In the genomic region with DNA sequence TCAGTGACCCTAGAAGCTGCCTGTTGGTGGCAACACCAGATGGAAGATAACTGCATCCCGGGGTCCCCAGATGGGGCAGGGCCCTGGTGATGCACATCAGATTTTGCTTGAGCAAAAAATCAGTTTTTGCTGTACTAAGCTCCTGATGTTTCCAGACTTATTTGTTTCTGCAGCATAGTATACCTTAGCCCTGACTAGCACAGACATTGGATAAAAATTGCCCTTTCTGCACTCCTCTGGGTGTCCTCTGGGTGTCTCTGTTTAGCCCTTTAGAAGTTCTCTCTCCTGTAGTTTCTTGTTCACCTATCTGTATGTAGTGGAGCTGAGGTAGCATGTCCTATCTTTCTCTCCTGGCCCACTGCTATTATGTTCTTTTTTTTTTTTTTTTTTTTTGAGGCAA, we compare ENCODE assay signal across 9 cellular contexts. TPM values are rescaled to one million over a fixed set of nuclear protein-coding genes. Genes with fewer than 3 reads are reported as not detected.
DNase-seq lines count a peak whose midpoint lies in the region; ATAC-seq, FAIRE-seq and TF ChIP-seq lines count a peak whose summit lies in the region.
"Had no signal": no experiment of that assay in that cellular context is flagged by ENCODE, and none has a peak within 500 bp of the region (broad histone marks: within the 10 kb centered on the region; RNA-seq: fewer than 3 reads in every experiment).

No MANE protein-coding gene starts in this region.

- H3K4me3 ChIP-seq in cardiac fibroblast (replicated peaks in 1 of 2; ENCODE audit: low read depth in 2 of 2, low read length in 2 of 2) (no peak overlapping the region), MG63 (no peak overlapping the region), heart right ventricle (no peak overlapping the region)

- 75 to 88% methylated on average over 1 of the region's 1 CpG for WGBS in heart right ventricle, 2 donors

- no peak overlapping the region for H3K27ac ChIP-seq in heart right ventricle

- H3K9me3 Mint-ChIP-seq in type B pancreatic cell, result no peaks in the 10 kb centered on the region
- H3K9me3 Mint-ChIP-seq: dendritic cell treated with granulocyte-macrophage colony-stimulating factor and Interleukin-4, amounts not matched to agents 40 ng/mL and 50 ng/mL, for 4 days had no signal

- peaks cover 30% of the 10 kb centered on the region for H3K27me3 Mint-ChIP-seq in type B pancreatic cell

- TF ChIP-seq CTCF in AG09319 (IDR thresholded peaks at IDR 0.05; ENCODE audit: low read depth, low read length), result peak; percentile 16
- peak; percentile 44 for TF ChIP-seq CTCF in cardiac fibroblast (IDR thresholded peaks at IDR 0.05; ENCODE audit: low read depth, low read length)
- TF ChIP-seq CTCF in type B pancreatic cell (conservative IDR thresholded peaks at IDR 0.05), result peak; percentile 58
- TF ChIP-seq CTCF in heart right ventricle (IDR thresholded peaks at IDR 0.05), result peak in 2 of 9 donors; percentile 15 to 34

- no peaks in the 10 kb centered on the region for H3K36me3 ChIP-seq in MG63
- no peaks in the 10 kb centered on the region for H3K36me3 ChIP-seq in heart right ventricle

- no peak for DNase-seq in AG09319 (ENCODE audit: extremely low read depth, low read depth)
- peak; percentile 25 for DNase-seq in GM18507 (ENCODE audit: extremely low spot score, insufficient read length, low read depth)
- DNase-seq in NCI-H69 (lab: John Stamatoyannopoulos, UW), result peak; percentile 43
- DNase-seq in cardiac fibroblast (ENCODE audit: low read depth in 2 of 2), result peak; percentile 30 to 39
- no peak for DNase-seq in type B pancreatic cell (ENCODE audit: extremely low spot score, unreplicated experiment)
- no peak for DNase-seq in MG63
- DNase-seq in heart right ventricle, result no peak

- peaks cover 0 to 11% (median 8%) of the 10 kb centered on the region in 9 donors for H3K4me1 ChIP-seq in heart right ventricle

- FAIRE-seq in GM18507 (lab: Jason Lieb, UNC), result peak; percentile 71

- H3K36me3 Mint-ChIP-seq in type B pancreatic cell, result no peaks in the 10 kb centered on the region

- ATAC-seq in GM21576 (IDR thresholded peaks at IDR 0.05; ENCODE audit: unreplicated experiment) (no peak), heart right ventricle (no peak)

- intact Hi-C loops in heart right ventricle (cut with DNase I), result loop anchor here in 1 of 10 donors (10.0 kb wide), 1 partner anchor 148 kb away; no protein-coding TSS in a partner anchor

- peaks cover 8% of the 10 kb centered on the region for H3K4me1 Mint-ChIP-seq in type B pancreatic cell (ENCODE audit: unreplicated experiment)

- no peak overlapping the region for H3K4me3 Mint-ChIP-seq in type B pancreatic cell
- H3K4me3 Mint-ChIP-seq: dendritic cell treated with granulocyte-macrophage colony-stimulating factor and Interleukin-4, amounts not matched to agents 40 ng/mL and 50 ng/mL, for 4 days had no signal

- H3K9me3 ChIP-seq in MG63 (peaks cover 2% of the 10 kb centered on the region; the same call in 1 of the 2 replicates), heart right ventricle (no peaks in the 10 kb centered on the region)

- H3K27me3 ChIP-seq in MG63 (peaks cover 4% of the 10 kb centered on the region; the same call in 1 of the 2 replicates), heart right ventricle (peaks cover 0 to 46% (median 24%) of the 10 kb centered on the region in 7 donors)

- H3K27ac Mint-ChIP-seq in type B pancreatic cell, result no peak overlapping the region
- H3K27ac Mint-ChIP-seq: dendritic cell treated with granulocyte-macrophage colony-stimulating factor and Interleukin-4, amounts not matched to agents 40 ng/mL and 50 ng/mL, for 4 days had no signal

RNA-seq across cellular contexts. Expression of a gene that starts 30.3 kb away (rescaled TPM):
- total RNA-seq in type B pancreatic cell (ENCODE audit: low replicate concordance), result not detected in 2 replicates
- total RNA-seq in MG63 (2014; rRNA removed; shearing (Covaris generic); ENCODE audit: low replicate concordance), result not detected in 2 replicates
- not detected for total RNA-seq in heart right ventricle
- polyA plus RNA-seq in heart right ventricle, result not detected

RNA-seq across cellular contexts. Expression of a gene that starts 30.7 kb away (rescaled TPM):
- total RNA-seq in type B pancreatic cell (ENCODE audit: low replicate concordance) (1.6 and 5.0 TPM in 2 replicates), heart right ventricle (1 to 10 TPM in 8 of 10 donors, under 1 TPM in 2; 0.42 to 4.0 (median 1.9) TPM)
- total RNA-seq in MG63 (2014; rRNA removed; shearing (Covaris generic); ENCODE audit: low replicate concordance), result not detected in 2 replicates
- under 1 TPM; 0.16 to 0.59 TPM for polyA plus RNA-seq in heart right ventricle

Comparison
In these comparisons a context has a peak if more than half of its experiments do, and no peak if none do; other contexts are left out.
1. DNase-seq: peak in GM18507 (single experiment), NCI-H69 (single experiment) and cardiac fibroblast (2 of 2); none in AG09319 (single experiment), type B pancreatic cell (single experiment), MG63 (single experiment) and heart right ventricle (0 of 2).